Comparison of ENCODE assay signal across 10 cellular contexts in genomic region chr1:207025144-207025880, GRCh38. TPM values are rescaled to one million over a fixed set of nuclear protein-coding genes. Genes with fewer than 3 reads are reported as not detected.
DNase-seq lines count a peak whose midpoint lies in the region; ATAC-seq and TF ChIP-seq lines count a peak whose summit lies in the region.
"Had no signal": no experiment of that assay in that cellular context is flagged by ENCODE, and none has a peak within 500 bp of the region (broad histone marks: within the 10 kb centered on the region; RNA-seq: fewer than 3 reads in every experiment).

No MANE protein-coding gene starts in this region.

- no peaks in the 10 kb centered on the region for H3K9me3 ChIP-seq in prostate gland

- no peak for ATAC-seq in GM19328 (IDR thresholded peaks at IDR 0.05; ENCODE audit: unreplicated experiment)

- no peak for TF ChIP-seq CTCF in prostate gland (IDR thresholded peaks at IDR 0.05)

- peak; percentile 5 for DNase-seq in GDM1 (lab: John Stamatoyannopoulos, UW)
- DNase-seq in SKM-1 treated with dmso at 0.1 percent for 144 hours (lab: John Stamatoyannopoulos, UW; ENCODE audit: unreplicated experiment): peak; percentile 14
- DNase-seq in foreskin melanocyte: peak; percentile 35
- peak; percentile 9 for DNase-seq in prostate gland (ENCODE audit: low spot score)
- DNase-seq in effector CD4-positive, alpha-beta T cell: no peak
- DNase-seq in NK-92 (lab: John Stamatoyannopoulos, UW; ENCODE audit: unreplicated experiment): no peak
- DNase-seq in stimulated activated CD4-positive, alpha-beta T cell treated with anti-CD3 and anti-CD28 coated beads, Interleukin-12 subunit alpha, Interleukin-12 subunit beta, amount 100 ng/mL, for 4 hours: no peak
- DNase-seq: naive B cell, T-helper 2 cell had no signal

- H3K36me3 ChIP-seq in prostate gland: peaks cover 0 to 3% of the 10 kb centered on the region in 2 donors

- TF ChIP-seq POLR2A in prostate gland (IDR thresholded peaks at IDR 0.05): no peak

- H3K27me3 ChIP-seq in prostate gland (replicated peaks; ENCODE audit: insufficient read depth): no peaks in the 10 kb centered on the region

- intact Hi-C loops in prostate gland (cut with DNase I): no loop called here

- H3K4me1 ChIP-seq in prostate gland (replicated peaks): peaks cover 24% of the 10 kb centered on the region

- H3K27ac ChIP-seq in prostate gland: peak overlapping the region; percentile 71 to 94

- H3K4me3 ChIP-seq in prostate gland: no peak overlapping the region

- 16% methylated on average over 5 of the region's 5 CpGs for WGBS in prostate gland

RNA-seq across cellular contexts. Expression of gene C1orf116, which starts 7.2 kb away (rescaled TPM):
- 100 to 1,000 TPM in 1 of 2 donors, 10 to 100 TPM in 1; 36.5 to 107 TPM for total RNA-seq in prostate gland

RNA-seq across cellular contexts. Expression of gene YOD1, which starts 25.7 kb away (rescaled TPM):
- 10 to 100 TPM in 1 of 2 donors, 1 to 10 TPM in 1; 6.2 to 10.8 TPM for total RNA-seq in prostate gland

RNA-seq across cellular contexts. Expression of gene PFKFB2, which starts 27.8 kb away (rescaled TPM):
- total RNA-seq in prostate gland: 1 to 10 TPM; 5.6 to 6.1 TPM

RNA-seq across cellular contexts. Expression of gene FCAMR, which starts 55.1 kb away (rescaled TPM):
- 1 to 10 TPM in 1 of 2 donors, not detected in 1; 2.3 TPM for total RNA-seq in prostate gland

Comparison
In these comparisons a context has a peak if more than half of its experiments do, and no peak if none do; other contexts are left out.
1. DNase-seq: peak in GDM1 (single experiment), SKM-1 treated with dmso at 0.1 percent for 144 hours (single experiment), foreskin melanocyte (single experiment) and prostate gland (single experiment); none in effector CD4-positive, alpha-beta T cell (single experiment), NK-92 (single experiment) and stimulated activated CD4-positive, alpha-beta T cell treated with anti-CD3 and anti-CD28 coated beads, Interleukin-12 subunit alpha, Interleukin-12 subunit beta, amount 100 ng/mL, for 4 hours (single experiment).